28 cellular contexts compared by ENCODE assay signal in genomic region chr10:78707745-78708144, GRCh38.
"Had no signal": no experiment of that assay in that cellular context is flagged by ENCODE, and none has a peak within 500 bp of the region (broad histone marks: within the 10 kb centered on the region; RNA-seq: fewer than 3 reads in every experiment).

No MANE protein-coding gene starts in this region.

- H3K4me3 ChIP-seq: ascending aorta had no signal

- ATAC-seq: activated CD4-positive, alpha-beta T cell treated with anti-CD3 and anti-CD28 coated beads for 36 hours; activated CD8-positive, alpha-beta memory T cell treated with anti-CD3 and anti-CD28 coated beads, Interleukin-2, amount 10 ng/mL, durations not matched to agents 7 days and 5 days; activated CD8-positive, alpha-beta T cell treated with anti-CD3 and anti-CD28 coated beads, Interleukin-2, amount 10 ng/mL, durations not matched to agents 7 days and 5 days; T-cell; T-helper 17 cell had no signal

- H3K9me3 ChIP-seq: ascending aorta had no signal

- H3K27me3 Mint-ChIP-seq: activated CD4-positive, alpha-beta memory T cell treated with anti-CD3 and anti-CD28 coated beads, Interleukin-2, amount 10 ng/mL, durations not matched to agents 7 days and 5 days had no signal

- H3K27ac Mint-ChIP-seq: activated B cell treated with CpG ODN at 0.5 μM for 24 hours; activated CD4-positive, alpha-beta memory T cell treated with anti-CD3 and anti-CD28 coated beads, Interleukin-2, amount 10 ng/mL, durations not matched to agents 7 days and 5 days; activated CD4-positive, alpha-beta T cell treated with anti-CD3 and anti-CD28 coated beads for 36 hours; activated CD4-positive, alpha-beta T cell treated with anti-CD3 and anti-CD28 coated beads, Interleukin-2, amount 10 ng/mL, durations not matched to agents 7 days and 5 days; activated CD8-positive, alpha-beta memory T cell treated with anti-CD3 and anti-CD28 coated beads, Interleukin-2, amount 10 ng/mL, durations not matched to agents 7 days and 5 days; activated CD8-positive, alpha-beta T cell treated with anti-CD3 and anti-CD28 coated beads, Interleukin-2, amount 10 ng/mL, durations not matched to agents 7 days and 5 days; activated naive CD4-positive, alpha-beta T cell treated with anti-CD3 and anti-CD28 coated beads, Interleukin-2, amount 10 ng/mL, durations not matched to agents 7 days and 5 days; activated naive CD4-positive, alpha-beta T cell treated with anti-CD3 and anti-CD28 coated beads, Interleukin-2, amount 50 U/mL, for 24 hours; activated naive CD8-positive, alpha-beta T cell; activated T-cell treated with anti-CD3 and anti-CD28 coated beads, Interleukin-2, amount 50 U/mL, for 24 hours; activated T-helper 2 cell treated with anti-CD3 and anti-CD28 coated beads, Interferon-gamma antibody, Interleukin-2, Interleukin-4, amounts not matched to agents 10 μg/mL and 5 μg/mL and 100 μg/mL, durations not matched to agents 14 hours and 24 hours and 36 hours; brain; T-cell; T-helper 17 cell had no signal

- H3K27me3 ChIP-seq: ascending aorta had no signal

- H3K9me3 Mint-ChIP-seq: activated CD4-positive, alpha-beta memory T cell treated with anti-CD3 and anti-CD28 coated beads, Interleukin-2, amount 10 ng/mL, durations not matched to agents 7 days and 5 days; activated CD4-positive, alpha-beta T cell treated with anti-CD3 and anti-CD28 coated beads, Interleukin-2, amount 10 ng/mL, durations not matched to agents 7 days and 5 days; activated naive CD4-positive, alpha-beta T cell treated with anti-CD3 and anti-CD28 coated beads, Interleukin-2, amount 10 ng/mL, durations not matched to agents 7 days and 5 days; activated T-helper 2 cell treated with anti-CD3 and anti-CD28 coated beads, Interferon-gamma antibody, Interleukin-2, Interleukin-4, amounts not matched to agents 10 μg/mL and 5 μg/mL and 100 μg/mL, durations not matched to agents 14 hours and 24 hours and 36 hours had no signal

- H3K36me3 ChIP-seq: ascending aorta had no signal

- H3K4me1 ChIP-seq: ascending aorta had no signal

- H3K4me1 Mint-ChIP-seq: activated B cell treated with CpG ODN at 0.5 μM for 24 hours; activated CD4-positive, alpha-beta memory T cell treated with anti-CD3 and anti-CD28 coated beads, Interleukin-2, amount 10 ng/mL, durations not matched to agents 7 days and 5 days; activated CD4-positive, alpha-beta T cell treated with anti-CD3 and anti-CD28 coated beads for 36 hours; activated CD4-positive, alpha-beta T cell treated with anti-CD3 and anti-CD28 coated beads, Interleukin-2, amount 10 ng/mL, durations not matched to agents 7 days and 5 days; activated CD8-positive, alpha-beta memory T cell treated with anti-CD3 and anti-CD28 coated beads, Interleukin-2, amount 10 ng/mL, durations not matched to agents 7 days and 5 days; activated naive CD4-positive, alpha-beta T cell treated with anti-CD3 and anti-CD28 coated beads, Interleukin-2, amount 10 ng/mL, durations not matched to agents 7 days and 5 days; activated naive CD4-positive, alpha-beta T cell treated with anti-CD3 and anti-CD28 coated beads, Interleukin-2, amount 50 U/mL, for 24 hours; T-cell; T-helper 17 cell had no signal

- H3K36me3 Mint-ChIP-seq: activated CD8-positive, alpha-beta memory T cell treated with anti-CD3 and anti-CD28 coated beads, Interleukin-2, amount 10 ng/mL, durations not matched to agents 7 days and 5 days; activated naive CD4-positive, alpha-beta T cell treated with anti-CD3 and anti-CD28 coated beads, Interleukin-2, amount 10 ng/mL, durations not matched to agents 7 days and 5 days; activated naive CD4-positive, alpha-beta T cell treated with anti-CD3 and anti-CD28 coated beads, Interleukin-2, amount 50 U/mL, for 24 hours; activated naive CD8-positive, alpha-beta T cell; brain; T-cell had no signal

- DNase-seq: activated B cell treated with CpG ODN at 0.5 μM for 24 hours; activated CD4-positive, alpha-beta memory T cell treated with anti-CD3 and anti-CD28 coated beads, Interleukin-2, amount 10 ng/mL, durations not matched to agents 7 days and 5 days; activated CD4-positive, alpha-beta T cell treated with anti-CD3 and anti-CD28 coated beads for 1 hour; activated CD4-positive, alpha-beta T cell treated with anti-CD3 and anti-CD28 coated beads for 36 hours; activated CD4-positive, alpha-beta T cell treated with anti-CD3 and anti-CD28 coated beads for 48 hours; activated CD4-positive, alpha-beta T cell treated with anti-CD3 and anti-CD28 coated beads, Interleukin-2, amount 10 ng/mL, durations not matched to agents 7 days and 5 days; activated CD8-positive, alpha-beta memory T cell treated with anti-CD3 and anti-CD28 coated beads for 24 hours; activated CD8-positive, alpha-beta memory T cell treated with anti-CD3 and anti-CD28 coated beads, Interleukin-2, amount 10 ng/mL, durations not matched to agents 7 days and 5 days; activated CD8-positive, alpha-beta memory T cell treated with anti-CD3 and anti-CD28 coated beads, Interleukin-2, amount 50 U/mL, for 48 hours; activated CD8-positive, alpha-beta T cell treated with anti-CD3 and anti-CD28 coated beads, Interleukin-2, amount 10 ng/mL, durations not matched to agents 7 days and 5 days; activated effector memory CD4-positive, alpha-beta T cell treated with Interleukin-2 at 50 U/mL for 16 hours; activated gamma-delta T cell; activated naive CD4-positive, alpha-beta T cell treated with anti-CD3 and anti-CD28 coated beads, Interleukin-2, amount 10 ng/mL, durations not matched to agents 7 days and 5 days; activated naive CD4-positive, alpha-beta T cell treated with Interleukin-2 at 50 U/mL for 16 hours; activated T-cell treated with anti-CD3 and anti-CD28 coated beads, Interleukin-2, amount 50 U/mL, for 24 hours; activated T-cell treated with anti-CD3 and anti-CD28 coated beads, Interleukin-2, amount 50 U/mL, for 48 hours; amygdala; anterior cingulate cortex; central memory CD4-positive, alpha-beta T cell; T-cell; T-helper 17 cell; T1000 had no signal

- H3K4me3 Mint-ChIP-seq: activated B cell treated with CpG ODN at 0.5 μM for 24 hours; activated CD4-positive, alpha-beta memory T cell treated with anti-CD3 and anti-CD28 coated beads, Interleukin-2, amount 10 ng/mL, durations not matched to agents 7 days and 5 days; activated CD4-positive, alpha-beta T cell treated with anti-CD3 and anti-CD28 coated beads for 36 hours; activated CD4-positive, alpha-beta T cell treated with anti-CD3 and anti-CD28 coated beads, Interleukin-2, amount 10 ng/mL, durations not matched to agents 7 days and 5 days; activated CD8-positive, alpha-beta memory T cell treated with anti-CD3 and anti-CD28 coated beads, Interleukin-2, amount 10 ng/mL, durations not matched to agents 7 days and 5 days; activated CD8-positive, alpha-beta T cell treated with anti-CD3 and anti-CD28 coated beads, Interleukin-2, amount 10 ng/mL, durations not matched to agents 7 days and 5 days; activated naive CD4-positive, alpha-beta T cell treated with anti-CD3 and anti-CD28 coated beads, Interleukin-2, amount 10 ng/mL, durations not matched to agents 7 days and 5 days; activated naive CD4-positive, alpha-beta T cell treated with anti-CD3 and anti-CD28 coated beads, Interleukin-2, amount 50 U/mL, for 24 hours; activated naive CD8-positive, alpha-beta T cell; activated T-cell treated with anti-CD3 and anti-CD28 coated beads, Interleukin-2, amount 50 U/mL, for 24 hours; brain; T-cell; T-helper 17 cell had no signal

- H3K27ac ChIP-seq: ascending aorta, VCaP had no signal
